13 cellular contexts compared by ENCODE assay signal in the genomic region with DNA sequence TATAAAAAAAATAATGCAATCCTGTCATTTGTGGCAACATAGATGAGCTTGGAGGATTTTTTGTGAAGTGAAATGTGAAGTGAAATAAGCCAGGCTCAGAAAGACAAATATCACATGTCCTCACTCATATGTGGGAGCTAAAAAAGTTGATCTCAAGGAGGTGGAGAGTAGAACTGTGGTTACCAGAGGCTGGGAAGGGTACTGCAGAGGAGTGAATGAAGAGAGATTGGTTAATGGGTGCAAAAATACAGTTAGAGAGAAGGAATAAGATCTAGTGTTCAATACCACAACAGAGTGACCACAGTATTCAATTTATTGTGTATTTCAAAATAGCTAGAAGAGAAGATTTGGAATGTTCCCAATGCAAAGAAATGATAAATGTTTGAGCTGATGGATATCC. TPM values are rescaled to one million over a fixed set of nuclear protein-coding genes. Genes with fewer than 3 reads are reported as not detected.
A peak's percentile ranks its signal among the peaks of the same experiment; 100 is the strongest.
DNase-seq lines count a peak whose midpoint lies in the region; ATAC-seq, FAIRE-seq and TF ChIP-seq lines count a peak whose summit lies in the region.
"Had no signal": no experiment of that assay in that cellular context is flagged by ENCODE, and none has a peak within 500 bp of the region (broad histone marks: within the 10 kb centered on the region; RNA-seq: fewer than 3 reads in every experiment).

No MANE protein-coding gene starts in this region.

- no peaks in the 10 kb centered on the region for H3K27me3 Mint-ChIP-seq in central memory CD8-positive, alpha-beta T cell

- FAIRE-seq in GM12891 (lab: Jason Lieb, UNC), result peak; percentile 61

- no peaks in the 10 kb centered on the region for H3K27me3 ChIP-seq in BE2C
- H3K27me3 ChIP-seq: BLaER1 had no signal

- H3K36me3 Mint-ChIP-seq in central memory CD8-positive, alpha-beta T cell (ENCODE audit: insufficient read depth), result peaks cover 5% of the 10 kb centered on the region

- peaks cover 6% of the 10 kb centered on the region for H3K4me1 Mint-ChIP-seq in central memory CD8-positive, alpha-beta T cell
- H3K4me1 Mint-ChIP-seq: H9 had no signal

- no peak for TF ChIP-seq POLR2A in GM12891 (IDR thresholded peaks at IDR 0.05; ENCODE audit: low read depth, low read length)

- no peak overlapping the region for H3K4me3 ChIP-seq in BE2C (ENCODE audit: low read depth, low read length)
- H3K4me3 ChIP-seq: BLaER1, PC-9 had no signal

- no peaks in the 10 kb centered on the region for H3K9me3 Mint-ChIP-seq in central memory CD8-positive, alpha-beta T cell
- H3K9me3 Mint-ChIP-seq: T-helper 1 cell treated with Interleukin-12 subunit alpha and Interleukin-12 subunit beta and Interleukin-4 antibody, amounts not matched to agents 30 μg/mL and 1 μg/mL, for 36 hours had no signal

- no peak overlapping the region for H3K4me3 Mint-ChIP-seq in central memory CD8-positive, alpha-beta T cell
- H3K4me3 Mint-ChIP-seq: H9; T-helper 1 cell treated with Interleukin-12 subunit alpha and Interleukin-12 subunit beta and Interleukin-4 antibody, amounts not matched to agents 30 μg/mL and 1 μg/mL, for 36 hours had no signal

- DNase-seq in BE2C (no peak), GM12891 (ENCODE audit: insufficient read length, low spot score) (no peak), NAMALWA (ENCODE audit: low spot score) (peak; percentile 8), mesenteric fat pad (ENCODE audit: low spot score) (no peak), NCI-H1436 (lab: John Stamatoyannopoulos, UW) (no peak), NOMO-1 treated with DMSO at 0.1 percent for 48 hours (lab: John Stamatoyannopoulos, UW; ENCODE audit: unreplicated experiment) (no peak)
- DNase-seq in central memory CD8-positive, alpha-beta T cell (ENCODE audit: low spot score in 2 of 2), result no peak
- DNase-seq: H9 had no signal

- H3K27ac Mint-ChIP-seq in central memory CD8-positive, alpha-beta T cell (ENCODE audit: low read depth), result no peak overlapping the region
- H3K27ac Mint-ChIP-seq: H9; T-helper 1 cell treated with Interleukin-12 subunit alpha and Interleukin-12 subunit beta and Interleukin-4 antibody, amounts not matched to agents 30 μg/mL and 1 μg/mL, for 36 hours had no signal

- 0 out of 2 replicates have a peak, but pooled peaks have one; percentile 3 for TF ChIP-seq CTCF in BE2C (IDR thresholded peaks at IDR 0.05; ENCODE audit: low read depth, low read length)

- peak; percentile 46 for ATAC-seq in central memory CD8-positive, alpha-beta T cell (replicated peaks; ENCODE audit: extremely low read depth, poor library complexity, severe bottlenecking)
- ATAC-seq in GM21447 (IDR thresholded peaks at IDR 0.05; ENCODE audit: unreplicated experiment), result no peak

- no peaks in the 10 kb centered on the region for H3K36me3 ChIP-seq in BE2C
- H3K36me3 ChIP-seq: BLaER1 had no signal

- no peaks in the 10 kb centered on the region for H3K9me3 ChIP-seq in BE2C
- H3K9me3 ChIP-seq: BLaER1 had no signal

- H3K4me1 ChIP-seq in BE2C, result no peaks in the 10 kb centered on the region
- H3K4me1 ChIP-seq: BLaER1 had no signal

TF ChIP-seq in GM12891, 5 proteins besides CTCF, POLR2A, EP300 and RAD21:
- no peak for TF ChIP-seq TAF1 (IDR thresholded peaks at IDR 0.05; ENCODE audit: low read depth, low read length)
- TF ChIP-seq POLR2AphosphoS5 (IDR thresholded peaks at IDR 0.05; ENCODE audit: low read depth, low read length), result no peak
- TF ChIP-seq PAX5 (IDR thresholded peaks at IDR 0.05; ENCODE audit: insufficient read depth, low read length, severe bottlenecking), result no peak
- no peak for TF ChIP-seq POU2F2 (IDR thresholded peaks at IDR 0.05; ENCODE audit: low read depth, low read length)

RNA-seq across cellular contexts. Expression of a gene that starts 13.4 kb away (rescaled TPM):
- polyA plus RNA-seq in BE2C (2012; ENCODE audit: insufficient read depth, insufficient read length, low read depth), result 2.2 TPM
- 0.23 TPM for polyA plus RNA-seq in GM12891 (2012; ENCODE audit: low read depth, missing spikeins)
- total RNA-seq in mesenteric fat pad, result not detected
- total RNA-seq: PC-9 had no signal

RNA-seq across cellular contexts. Expression of a gene that starts 22.9 kb away (rescaled TPM):
- 0.71 TPM for polyA plus RNA-seq in BE2C (2012; ENCODE audit: insufficient read depth, insufficient read length, low read depth)
- 1.1 TPM for polyA plus RNA-seq in GM12891 (2012; ENCODE audit: low read depth, missing spikeins)
- 0.19 TPM for total RNA-seq in mesenteric fat pad
- total RNA-seq: HepG2, PC-9 had no signal
- polyA plus RNA-seq: HepG2 had no signal

RNA-seq across cellular contexts. Expression of a gene that starts 57.9 kb away (rescaled TPM):
- polyA plus RNA-seq in BE2C (2012; ENCODE audit: insufficient read depth, insufficient read length, low read depth), result 4.2 TPM
- polyA plus RNA-seq in GM12891 (2012; ENCODE audit: low read depth, missing spikeins), result 2.8 TPM
- 10.8 TPM for total RNA-seq in mesenteric fat pad

RNA-seq across cellular contexts. Expression of a gene that starts 59.2 kb away (rescaled TPM):
- not detected for polyA plus RNA-seq in BE2C (2012; ENCODE audit: insufficient read depth, insufficient read length, low read depth)
- polyA plus RNA-seq in GM12891 (2012; ENCODE audit: low read depth, missing spikeins), result not detected
- total RNA-seq in mesenteric fat pad, result not detected
- total RNA-seq: H9, HepG2, PC-9 had no signal
- polyA plus RNA-seq: HepG2 had no signal
